Comparison of ENCODE assay signal across 26 cellular contexts in the genomic region with DNA sequence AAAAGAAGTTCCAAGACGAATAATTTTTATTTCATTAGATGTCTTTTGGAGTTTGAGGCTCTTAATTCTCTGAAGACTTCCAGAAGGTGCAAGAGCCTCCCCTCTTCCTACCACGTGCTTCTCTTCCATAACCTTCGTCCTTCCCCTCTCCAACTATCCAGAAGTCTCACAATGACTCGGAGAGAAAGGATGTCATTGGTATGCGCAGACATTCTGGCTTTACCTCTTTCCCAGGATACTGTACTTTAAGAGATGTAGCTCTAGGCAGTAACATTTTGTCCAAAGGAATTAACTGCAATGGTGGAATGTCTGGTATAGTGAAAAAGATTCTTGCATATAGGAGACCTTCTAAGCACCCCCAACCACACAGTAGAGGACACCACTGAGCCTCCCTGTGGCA.
A peak's percentile ranks its signal among the peaks of the same experiment; 100 is the strongest.
DNase-seq lines count a peak whose midpoint lies in the region; ATAC-seq, FAIRE-seq and TF ChIP-seq lines count a peak whose summit lies in the region.
"Had no signal": no experiment of that assay in that cellular context is flagged by ENCODE, and none has a peak within 500 bp of the region (broad histone marks: within the 10 kb centered on the region; RNA-seq: fewer than 3 reads in every experiment).

No MANE protein-coding gene starts in this region.

- no peaks in the 10 kb centered on the region for H3K27me3 ChIP-seq in astrocyte (ENCODE audit: insufficient read depth, low read length)
- H3K27me3 ChIP-seq: ascending aorta, esophagus muscularis mucosa, ovary had no signal

- peaks cover 2% of the 10 kb centered on the region for H3K27me3 Mint-ChIP-seq in astrocyte (ENCODE audit: low read depth, unreplicated experiment)

- CTCF ChIA-PET in A549 (lab: Yijun Ruan, JAX), result interaction anchor here (0.6 to 1.1 kb wide), 5 partner anchors 11 to 140 kb away, joined by 3 to 4 read pairs (median 3); no protein-coding TSS in a partner anchor

- H3K4me1 ChIP-seq in A549 (peaks cover 54% of the 10 kb centered on the region), astrocyte (ENCODE audit: insufficient read depth, low read length) (peaks cover 34% of the 10 kb centered on the region)
- H3K4me1 ChIP-seq: ascending aorta, esophagus muscularis mucosa had no signal

- peaks cover 36% of the 10 kb centered on the region for H3K4me1 Mint-ChIP-seq in astrocyte (ENCODE audit: low read depth, unreplicated experiment)
- H3K4me1 Mint-ChIP-seq: activated CD4-positive, alpha-beta T cell treated with anti-CD3 and anti-CD28 coated beads, Interleukin-2, amount 10 ng/mL, durations not matched to agents 7 days and 5 days; natural killer cell; T-cell had no signal

- H3K27ac ChIP-seq in A549 (peak overlapping the region; percentile 92 to 95), astrocyte (ENCODE audit: low read depth, low read length) (peak overlapping the region; percentile 84)
- H3K27ac ChIP-seq: ascending aorta, esophagus muscularis mucosa, ovary had no signal

- peaks cover 8% of the 10 kb centered on the region for H3K9me3 Mint-ChIP-seq in astrocyte (ENCODE audit: unreplicated experiment)

- no peak overlapping the region for H3K4me3 ChIP-seq in A549
- H3K4me3 ChIP-seq in astrocyte (ENCODE audit: insufficient read depth, low read depth, low read length), result no peak overlapping the region
- H3K4me3 ChIP-seq: ascending aorta, esophagus muscularis mucosa, ovary had no signal

- H3K9me3 ChIP-seq in A549, result no peaks in the 10 kb centered on the region
- H3K9me3 ChIP-seq in astrocyte (ENCODE audit: insufficient read depth, low read depth, low read length), result no peaks in the 10 kb centered on the region
- H3K9me3 ChIP-seq: ascending aorta, esophagus muscularis mucosa, ovary had no signal

- H3K79me2 ChIP-seq in astrocyte (ENCODE audit: insufficient read depth, low read length), result no peaks in the 10 kb centered on the region

- no peak for TF ChIP-seq RAD21 in A549 (conservative IDR thresholded peaks at IDR 0.05 in 1 of 2, IDR thresholded peaks at IDR 0.05 in 1 of 2)

- 46% methylated on average over 5 of the region's 5 CpGs for WGBS in A549 (ENCODE audit: missing lambda C conversion rate)

- DNase-seq in A549 (ENCODE audit: low read depth in 1 of 2, low spot score in 1 of 2), result peak; percentile 30 to 60
- DNase-seq in HS-27A (ENCODE audit: low read depth), result peak; percentile 49
- DNase-seq in astrocyte (ENCODE audit: low read depth), result peak; percentile 50
- peak; percentile 38 for DNase-seq in iris pigment epithelial cell (ENCODE audit: low read depth)
- no peak for DNase-seq in HTR-8/SVneo (ENCODE audit: insufficient read length, low spot score)
- no peak for DNase-seq in NCI-H446 (lab: John Stamatoyannopoulos, UW)
- DNase-seq: activated CD4-positive, alpha-beta T cell treated with anti-CD3 and anti-CD28 coated beads, Interleukin-2, amount 10 ng/mL, durations not matched to agents 7 days and 5 days; C1 segment of cervical spinal cord; effector CD8-positive, alpha-beta T cell; head of caudate nucleus; KBM-7; MV-4-11; natural killer cell; NCI-H187; NCI-H748 treated with DMSO at 0.1 percent for 48 hours; ovary; right cardiac atrium; Right ventricle myocardium superior; T-cell had no signal

- POLR2A ChIA-PET in A549 (lab: Yijun Ruan, JAX), result no interaction called here

- TF ChIP-seq CTCF in A549 (IDR thresholded peaks at IDR 0.05) (no peak), astrocyte (IDR thresholded peaks at IDR 0.05; ENCODE audit: insufficient read depth, low read depth, low read length) (no peak)

- peak overlapping the region; percentile 73 for H3K4me2 ChIP-seq in A549
- peak overlapping the region; percentile 64 for H3K4me2 ChIP-seq in astrocyte (ENCODE audit: low read length)

- H3K36me3 Mint-ChIP-seq in astrocyte (ENCODE audit: low read depth, unreplicated experiment), result no peaks in the 10 kb centered on the region
- H3K36me3 Mint-ChIP-seq: activated naive CD4-positive, alpha-beta T cell treated with anti-CD3 and anti-CD28 coated beads, Interleukin-2, amount 50 U/mL, for 72 hours; natural killer cell; T-cell; type B pancreatic cell had no signal

- H3K36me3 ChIP-seq in astrocyte (ENCODE audit: insufficient read depth, low read length), result no peaks in the 10 kb centered on the region
- H3K36me3 ChIP-seq: ascending aorta, esophagus muscularis mucosa, ovary had no signal

- no peak overlapping the region for H2AFZ ChIP-seq in astrocyte (ENCODE audit: low read depth, low read length)

- ATAC-seq in A549 (peak; percentile 41 to 56), GM19351 (IDR thresholded peaks at IDR 0.05; ENCODE audit: unreplicated experiment) (no peak), GM21423 (IDR thresholded peaks at IDR 0.05; ENCODE audit: unreplicated experiment) (no peak)
- ATAC-seq: activated naive CD4-positive, alpha-beta T cell treated with anti-CD3 and anti-CD28 coated beads, Interleukin-2, amount 50 U/mL, for 72 hours; natural killer cell; right cardiac atrium; T-cell had no signal

- peak overlapping the region; percentile 39 for H3K9ac ChIP-seq in astrocyte (ENCODE audit: low read length)

- H4K20me1 ChIP-seq in astrocyte (ENCODE audit: insufficient read depth, low read length), result no peaks in the 10 kb centered on the region

- TF ChIP-seq POLR2A in A549 (IDR thresholded peaks at IDR 0.05; ENCODE audit: low read length), result no peak

- no peak for FAIRE-seq in A549 (lab: Jason Lieb, UNC)
- FAIRE-seq in astrocyte (lab: Jason Lieb, UNC), result no peak
- no peak for FAIRE-seq in HTR-8/SVneo (lab: Jason Lieb, UNC)
- FAIRE-seq: A204.1 had no signal

- H3K4me3 Mint-ChIP-seq in astrocyte (ENCODE audit: unreplicated experiment), result no peak overlapping the region
- H3K4me3 Mint-ChIP-seq: activated CD4-positive, alpha-beta T cell treated with anti-CD3 and anti-CD28 coated beads, Interleukin-2, amount 10 ng/mL, durations not matched to agents 7 days and 5 days; natural killer cell; T-cell; type B pancreatic cell had no signal

- no peak for TF ChIP-seq EP300 in A549 (IDR thresholded peaks at IDR 0.05)

- H3K27ac Mint-ChIP-seq in astrocyte (ENCODE audit: unreplicated experiment), result peak overlapping the region; percentile 60
- H3K27ac Mint-ChIP-seq: activated CD4-positive, alpha-beta T cell treated with anti-CD3 and anti-CD28 coated beads, Interleukin-2, amount 10 ng/mL, durations not matched to agents 7 days and 5 days; activated naive CD4-positive, alpha-beta T cell treated with anti-CD3 and anti-CD28 coated beads, Interleukin-2, amount 50 U/mL, for 72 hours; natural killer cell; T-cell; type B pancreatic cell had no signal

TF ChIP-seq in A549, 52 proteins besides CTCF, POLR2A, EP300 and RAD21:
- no peak for TF ChIP-seq MYC (IDR thresholded peaks at IDR 0.05; ENCODE audit: borderline replicate concordance, low read length)
- TF ChIP-seq EHF (CRISPR knock-in tag; IDR thresholded peaks at IDR 0.05), result no peak
- TF ChIP-seq, protein P1, sequence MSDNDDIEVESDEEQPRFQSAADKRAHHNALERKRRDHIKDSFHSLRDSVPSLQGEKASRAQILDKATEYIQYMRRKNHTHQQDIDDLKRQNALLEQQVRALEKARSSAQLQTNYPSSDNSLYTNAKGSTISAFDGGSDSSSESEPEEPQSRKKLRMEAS (IDR thresholded peaks at IDR 0.05), result peak; percentile 52
- no peak for TF ChIP-seq NR3C1 (IDR thresholded peaks at IDR 0.05)
- no peak for TF ChIP-seq SREBF2 (IDR thresholded peaks at IDR 0.05)
- TF ChIP-seq HES2 (IDR thresholded peaks at IDR 0.05), result no peak
- TF ChIP-seq CBX2 (IDR thresholded peaks at IDR 0.05; ENCODE audit: borderline replicate concordance, low read depth), result no peak
- 0 out of 2 replicates have a peak, but pooled peaks have one; percentile 41 for TF ChIP-seq EHMT2 (IDR thresholded peaks at IDR 0.05; ENCODE audit: low read depth)
- no peak for TF ChIP-seq NPAS2 (CRISPR knock-in tag; IDR thresholded peaks at IDR 0.05; ENCODE audit: borderline replicate concordance)

Comparison
In these comparisons a context has a peak if more than half of its experiments do, and no peak if none do; other contexts are left out.
1. ATAC-seq: peak in A549 (2 of 2); none in GM19351 (single experiment) and GM21423 (single experiment).
2. DNase-seq: peak in A549 (2 of 2), HS-27A (single experiment), astrocyte (single experiment) and iris pigment epithelial cell (single experiment); none in HTR-8/SVneo (single experiment) and NCI-H446 (0 of 2).